ENCODE assay signal across 1 cellular context in the genomic region with DNA sequence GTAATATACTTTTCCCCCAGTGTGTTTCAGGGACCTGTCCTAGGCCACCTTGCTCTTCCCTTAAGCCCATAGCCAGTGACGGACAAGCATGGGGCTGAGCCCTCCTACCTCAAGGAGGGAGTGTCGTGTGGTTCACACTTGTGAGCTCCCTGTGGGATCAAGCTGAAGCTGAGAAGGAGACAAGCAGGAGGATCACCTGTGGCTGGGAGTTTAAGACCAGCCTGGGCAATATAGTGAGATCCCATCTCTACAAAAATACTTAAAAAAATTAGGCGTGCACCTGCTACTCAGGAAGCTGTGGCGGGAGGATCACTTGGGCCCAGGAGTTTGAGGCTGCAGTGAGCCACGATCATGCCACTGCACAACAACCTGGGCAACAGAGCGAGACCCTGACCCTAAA.
TF ChIP-seq lines count a peak whose summit lies in the region.

No MANE protein-coding gene starts in this region.

TF ChIP-seq in GM23338, 12 proteins besides CTCF, POLR2A, EP300 and RAD21:
- TF ChIP-seq ZNF462 (CRISPR knock-in tag; IDR thresholded peaks at IDR 0.05), result no peak
- TF ChIP-seq, protein P1, sequence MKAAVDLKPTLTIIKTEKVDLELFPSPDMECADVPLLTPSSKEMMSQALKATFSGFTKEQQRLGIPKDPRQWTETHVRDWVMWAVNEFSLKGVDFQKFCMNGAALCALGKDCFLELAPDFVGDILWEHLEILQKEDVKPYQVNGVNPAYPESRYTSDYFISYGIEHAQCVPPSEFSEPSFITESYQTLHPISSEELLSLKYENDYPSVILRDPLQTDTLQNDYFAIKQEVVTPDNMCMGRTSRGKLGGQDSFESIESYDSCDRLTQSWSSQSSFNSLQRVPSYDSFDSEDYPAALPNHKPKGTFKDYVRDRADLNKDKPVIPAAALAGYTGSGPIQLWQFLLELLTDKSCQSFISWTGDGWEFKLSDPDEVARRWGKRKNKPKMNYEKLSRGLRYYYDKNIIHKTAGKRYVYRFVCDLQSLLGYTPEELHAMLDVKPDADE (IDR thresholded peaks at IDR 0.05), result no peak
- no peak for TF ChIP-seq ZNF114 (CRISPR knock-in tag; IDR thresholded peaks at IDR 0.05)
- TF ChIP-seq CREB1 (CRISPR knock-in tag; IDR thresholded peaks at IDR 0.05; ENCODE audit: low read depth), result no peak
- TF ChIP-seq POLR2AphosphoS5 (IDR thresholded peaks at IDR 0.05; ENCODE audit: low read depth), result no peak
- TF ChIP-seq EZH2 (IDR thresholded peaks at IDR 0.05; ENCODE audit: low read depth, unreplicated experiment), result no peak
- TF ChIP-seq NANOG (IDR thresholded peaks at IDR 0.05; ENCODE audit: borderline replicate concordance), result no peak
- TF ChIP-seq ZNF331 (CRISPR knock-in tag; IDR thresholded peaks at IDR 0.05; ENCODE audit: low read depth), result no peak
- TF ChIP-seq, protein P2, sequence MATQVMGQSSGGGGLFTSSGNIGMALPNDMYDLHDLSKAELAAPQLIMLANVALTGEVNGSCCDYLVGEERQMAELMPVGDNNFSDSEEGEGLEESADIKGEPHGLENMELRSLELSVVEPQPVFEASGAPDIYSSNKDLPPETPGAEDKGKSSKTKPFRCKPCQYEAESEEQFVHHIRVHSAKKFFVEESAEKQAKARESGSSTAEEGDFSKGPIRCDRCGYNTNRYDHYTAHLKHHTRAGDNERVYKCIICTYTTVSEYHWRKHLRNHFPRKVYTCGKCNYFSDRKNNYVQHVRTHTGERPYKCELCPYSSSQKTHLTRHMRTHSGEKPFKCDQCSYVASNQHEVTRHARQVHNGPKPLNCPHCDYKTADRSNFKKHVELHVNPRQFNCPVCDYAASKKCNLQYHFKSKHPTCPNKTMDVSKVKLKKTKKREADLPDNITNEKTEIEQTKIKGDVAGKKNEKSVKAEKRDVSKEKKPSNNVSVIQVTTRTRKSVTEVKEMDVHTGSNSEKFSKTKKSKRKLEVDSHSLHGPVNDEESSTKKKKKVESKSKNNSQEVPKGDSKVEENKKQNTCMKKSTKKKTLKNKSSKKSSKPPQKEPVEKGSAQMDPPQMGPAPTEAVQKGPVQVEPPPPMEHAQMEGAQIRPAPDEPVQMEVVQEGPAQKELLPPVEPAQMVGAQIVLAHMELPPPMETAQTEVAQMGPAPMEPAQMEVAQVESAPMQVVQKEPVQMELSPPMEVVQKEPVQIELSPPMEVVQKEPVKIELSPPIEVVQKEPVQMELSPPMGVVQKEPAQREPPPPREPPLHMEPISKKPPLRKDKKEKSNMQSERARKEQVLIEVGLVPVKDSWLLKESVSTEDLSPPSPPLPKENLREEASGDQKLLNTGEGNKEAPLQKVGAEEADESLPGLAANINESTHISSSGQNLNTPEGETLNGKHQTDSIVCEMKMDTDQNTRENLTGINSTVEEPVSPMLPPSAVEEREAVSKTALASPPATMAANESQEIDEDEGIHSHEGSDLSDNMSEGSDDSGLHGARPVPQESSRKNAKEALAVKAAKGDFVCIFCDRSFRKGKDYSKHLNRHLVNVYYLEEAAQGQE (IDR thresholded peaks at IDR 0.05; ENCODE audit: unreplicated experiment), result no peak
